Comparison of ENCODE assay signal across 10 cellular contexts in genomic region chr12:124508323-124509096, GRCh38. TPM values are rescaled to one million over a fixed set of nuclear protein-coding genes. Genes with fewer than 3 reads are reported as not detected.
DNase-seq lines count a peak whose midpoint lies in the region; ATAC-seq and TF ChIP-seq lines count a peak whose summit lies in the region.
"Had no signal": no experiment of that assay in that cellular context is flagged by ENCODE, and none has a peak within 500 bp of the region (broad histone marks: within the 10 kb centered on the region; RNA-seq: fewer than 3 reads in every experiment).

No MANE protein-coding gene starts in this region.

- H3K27me3 ChIP-seq in dorsolateral prefrontal cortex (no peaks in the 10 kb centered on the region), parathyroid adenoma (ENCODE audit: control insufficient read depth, insufficient read depth, low read length) (no peaks in the 10 kb centered on the region)

- peaks cover 77% of the 10 kb centered on the region for H3K79me2 ChIP-seq in parathyroid adenoma

- TF ChIP-seq CTCF in LNCAP (IDR thresholded peaks at IDR 0.05) (peak; percentile 24; the same call in 1 of the 2 replicates), dorsolateral prefrontal cortex (IDR thresholded peaks at IDR 0.05 in 54 of 56, conservative IDR thresholded peaks at IDR 0.05 in 2 of 56; ENCODE audit: low read depth in 1 of 56, partially characterized antibody in 56 of 56) (no peak), parathyroid adenoma (IDR thresholded peaks at IDR 0.05) (no peak)

- no peak overlapping the region for H3K4me3 ChIP-seq in dorsolateral prefrontal cortex
- no peak overlapping the region for H3K4me3 ChIP-seq in parathyroid adenoma (ENCODE audit: low read depth, low read length)

- ATAC-seq in esophagus mucosa = no peak
- no peak for ATAC-seq in HG02938 (IDR thresholded peaks at IDR 0.05; ENCODE audit: unreplicated experiment)
- ATAC-seq in GM18907 (IDR thresholded peaks at IDR 0.05; ENCODE audit: unreplicated experiment) = no peak
- no peak for ATAC-seq in GM21737 (IDR thresholded peaks at IDR 0.05; ENCODE audit: unreplicated experiment)

- H2AFZ ChIP-seq in parathyroid adenoma = no peak overlapping the region

- peak; percentile 46 for DNase-seq in EH (ENCODE audit: low read depth)
- no peak for DNase-seq in dorsolateral prefrontal cortex
- DNase-seq: NCI-H2029, nucleus accumbens had no signal

- peaks cover 21% of the 10 kb centered on the region for H3K4me1 ChIP-seq in parathyroid adenoma

- H3K9ac ChIP-seq in parathyroid adenoma = no peak overlapping the region

- no peaks in the 10 kb centered on the region for H3K9me3 ChIP-seq in parathyroid adenoma (ENCODE audit: control insufficient read depth, low read length)

- H3K27ac ChIP-seq in dorsolateral prefrontal cortex (peak overlapping the region in 53 of 59 donors; percentile 6 to 100 (median 90)), parathyroid adenoma (peak overlapping the region; percentile 61)

- H3K36me3 ChIP-seq in parathyroid adenoma (ENCODE audit: control insufficient read depth, insufficient read depth, low read length) = no peaks in the 10 kb centered on the region

- intact Hi-C loops in dorsolateral prefrontal cortex (cut with DNase I) = no loop called here

- H3K4me2 ChIP-seq in parathyroid adenoma (ENCODE audit: low read length) = no peak overlapping the region

RNA-seq across cellular contexts. Expression of gene NCOR2, which starts 58.9 kb away (rescaled TPM):
- total RNA-seq in dorsolateral prefrontal cortex (100 to 1,000 TPM; 202 to 379 (median 273) TPM), esophagus mucosa (60.3 TPM)
